Comparison of ENCODE assay signal across 8 cellular contexts in the genomic region with DNA sequence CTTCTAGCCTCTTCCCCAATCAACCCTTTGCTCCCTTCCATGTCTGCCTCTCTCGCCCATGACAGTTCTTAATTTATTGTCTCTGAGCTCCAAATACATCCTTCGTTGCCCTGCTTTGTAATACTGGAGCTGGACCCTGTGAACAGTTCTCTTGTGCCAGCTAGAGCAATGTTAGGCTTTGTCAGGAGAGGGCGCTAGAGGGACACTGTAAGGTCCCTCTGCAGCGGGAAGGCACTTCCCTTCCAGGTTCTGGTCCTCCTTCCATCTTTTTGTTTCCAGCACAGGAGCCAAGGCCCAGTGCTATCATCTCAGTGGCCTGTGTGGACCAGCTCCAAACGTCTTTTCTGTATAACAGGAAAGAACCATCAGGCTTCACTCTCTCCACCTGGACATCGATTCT.
A peak's percentile ranks its signal among the peaks of the same experiment; 100 is the strongest.
DNase-seq lines count a peak whose midpoint lies in the region; ATAC-seq lines count a peak whose summit lies in the region.

No MANE protein-coding gene starts in this region.

- no peaks in the 10 kb centered on the region for H3K4me1 ChIP-seq in iPS DF 6.9 (ENCODE audit: control insufficient read depth, insufficient read depth, low read length)

- H3K9me3 ChIP-seq in iPS DF 6.9 (ENCODE audit: control insufficient read depth, insufficient read depth, low read length), result no peaks in the 10 kb centered on the region

- no peaks in the 10 kb centered on the region for H3K27me3 ChIP-seq in iPS DF 6.9 (ENCODE audit: control insufficient read depth, insufficient read depth, low read length)

- peak; percentile 50 for DNase-seq in D341Med (ENCODE audit: low spot score)
- peak; percentile 35 for DNase-seq in H4 (ENCODE audit: low spot score)
- peak; percentile 62 for DNase-seq in SK-MEL-5 (ENCODE audit: low read depth, low spot score)
- peak; percentile 81 for DNase-seq in iPS DF 6.9 (ENCODE audit: low read depth, low spot score)
- no peak for DNase-seq in cerebellum (ENCODE audit: low spot score)
- no peak for DNase-seq in nucleus accumbens (lab: John Stamatoyannopoulos, UW)

- no peaks in the 10 kb centered on the region for H3K36me3 ChIP-seq in iPS DF 6.9 (ENCODE audit: control insufficient read depth, insufficient read depth, low read length)

- in situ Hi-C loops in SK-MEL-5 (cut with HindIII; ENCODE audit: low pct_unique_long_range_greater_than_20kb, low sequenced_read_pairs), result no loop called here

- H3K27ac ChIP-seq in iPS DF 6.9 (ENCODE audit: low read length), result no peak overlapping the region

- no peak for ATAC-seq in HG03108 (IDR thresholded peaks at IDR 0.05; ENCODE audit: unreplicated experiment)
- ATAC-seq in HG02884 (IDR thresholded peaks at IDR 0.05; ENCODE audit: unreplicated experiment), result no peak

- no peak overlapping the region for H3K4me3 ChIP-seq in iPS DF 6.9 (ENCODE audit: low read length)

- no CpG with 5 or more reads among the region's 6 CpGs for WGBS in iPS DF 6.9 (ENCODE audit: insufficient coverage, insufficient read length)

Comparison
In these comparisons a context has a peak if more than half of its experiments do, and no peak if none do; other contexts are left out.
1. DNase-seq: peak in D341Med (single experiment), H4 (single experiment), SK-MEL-5 (single experiment) and iPS DF 6.9 (single experiment); none in cerebellum (single experiment) and nucleus accumbens (0 of 56).